Comparison of ENCODE assay signal across 1 cellular context in the genomic region with DNA sequence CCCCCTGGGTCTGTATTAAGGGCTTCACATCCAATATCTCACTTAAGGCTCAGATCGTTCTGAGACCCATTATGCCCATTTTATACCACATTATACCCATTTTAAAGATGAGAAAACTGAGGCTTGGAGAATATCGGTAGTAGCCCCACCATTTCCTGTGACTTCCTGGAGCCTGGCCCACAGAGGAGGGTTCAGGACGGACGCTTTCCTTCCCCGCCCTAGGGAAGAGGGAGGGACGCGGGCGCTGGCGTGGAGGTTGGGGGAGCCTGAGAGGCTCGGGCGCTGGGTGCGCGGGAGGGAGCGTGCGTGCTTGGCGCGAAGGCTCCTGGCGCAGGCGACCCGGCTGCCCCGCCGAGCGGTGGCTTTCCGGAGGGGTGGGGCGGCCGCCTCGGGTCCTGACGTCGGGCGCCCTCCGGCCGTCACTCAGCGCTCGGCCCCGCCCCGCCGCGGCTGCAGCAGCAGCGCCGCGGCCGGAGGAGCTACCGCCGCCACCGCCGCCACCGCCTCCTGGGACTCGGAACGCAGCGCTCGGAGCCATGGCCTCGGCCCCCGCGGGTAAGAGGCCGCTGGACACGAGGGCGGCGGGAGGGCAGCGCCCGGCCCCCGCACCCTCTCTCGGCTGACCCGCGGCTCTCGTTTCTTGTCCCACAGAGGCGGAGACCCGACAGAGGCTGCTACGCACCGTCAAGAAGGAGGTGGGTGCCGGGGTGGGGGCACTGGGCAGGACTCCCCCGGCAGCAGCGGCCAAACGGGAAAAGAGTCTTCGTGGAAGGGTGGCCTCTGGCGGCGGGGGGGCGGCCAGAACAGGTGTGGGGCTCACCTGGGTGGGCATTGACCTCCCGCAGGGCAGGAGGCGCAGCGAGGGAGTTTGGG.
TF ChIP-seq lines count a peak whose summit lies in the region.

TSS of gene SGSM1 (plus strand) at position 422 of the 873 bp plus-strand sequence. CDS start at position 537, 115 bp downstream.

TF ChIP-seq in HEK293, 187 proteins besides CTCF, POLR2A, EP300 and RAD21 (continued from another document and continues in another):
- TF ChIP-seq, protein P1, sequence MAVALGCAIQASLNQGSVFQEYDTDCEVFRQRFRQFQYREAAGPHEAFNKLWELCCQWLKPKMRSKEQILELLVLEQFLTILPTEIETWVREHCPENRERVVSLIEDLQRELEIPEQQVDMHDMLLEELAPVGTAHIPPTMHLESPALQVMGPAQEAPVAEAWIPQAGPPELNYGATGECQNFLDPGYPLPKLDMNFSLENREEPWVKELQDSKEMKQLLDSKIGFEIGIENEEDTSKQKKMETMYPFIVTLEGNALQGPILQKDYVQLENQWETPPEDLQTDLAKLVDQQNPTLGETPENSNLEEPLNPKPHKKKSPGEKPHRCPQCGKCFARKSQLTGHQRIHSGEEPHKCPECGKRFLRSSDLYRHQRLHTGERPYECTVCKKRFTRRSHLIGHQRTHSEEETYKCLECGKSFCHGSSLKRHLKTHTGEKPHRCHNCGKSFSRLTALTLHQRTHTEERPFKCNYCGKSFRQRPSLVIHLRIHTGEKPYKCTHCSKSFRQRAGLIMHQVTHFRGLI (tag by site-specific recombination; IDR thresholded peaks at IDR 0.05): no peak
- TF ChIP-seq ZFHX2 (tag by site-specific recombination; conservative IDR thresholded peaks at IDR 0.05) (peak; percentile 93; the same call in 1 of the 2 replicates), REPIN1 (tag by site-specific recombination; IDR thresholded peaks at IDR 0.05; ENCODE audit: low read depth) (peak; percentile 95; the same call in 1 of the 2 replicates), ZNF398 (tag by site-specific recombination; IDR thresholded peaks at IDR 0.05) (no peak), ZNF121 (tag by site-specific recombination; IDR thresholded peaks at IDR 0.05) (peak; percentile 62; the same call in 1 of the 2 replicates), YY1 (tag by site-specific recombination; IDR thresholded peaks at IDR 0.05) (peak; percentile 42; the same call in 1 of the 2 replicates), ZSCAN5A (tag by site-specific recombination; IDR thresholded peaks at IDR 0.05) (peak; percentile 85; the same call in 1 of the 2 replicates), ZNF558 (tag by site-specific recombination; IDR thresholded peaks at IDR 0.05) (peak; percentile 53; the same call in 1 of the 2 replicates), ZNF610 (tag by site-specific recombination; IDR thresholded peaks at IDR 0.05; ENCODE audit: borderline replicate concordance) (peak; percentile 76), ZNF24 (tag by site-specific recombination; IDR thresholded peaks at IDR 0.05) (peak; percentile 93), ZFP41 (tag by site-specific recombination; IDR thresholded peaks at IDR 0.05; ENCODE audit: borderline replicate concordance) (no peak), HOXC10 (CRISPR knock-in tag; IDR thresholded peaks at IDR 0.05) (no peak), ZNF76 (tag by site-specific recombination; IDR thresholded peaks at IDR 0.05; ENCODE audit: borderline replicate concordance, low read depth) (peak; percentile 16; the same call in 1 of the 2 replicates), EGR2 (tag by site-specific recombination; IDR thresholded peaks at IDR 0.05; ENCODE audit: low read depth) (peak; percentile 86), ZNF169 (tag by site-specific recombination; IDR thresholded peaks at IDR 0.05) (0 out of 2 replicates have a peak, but pooled peaks have one; percentile 29), OSR2 (tag by site-specific recombination; IDR thresholded peaks at IDR 0.05) (peak; percentile 51; the same call in 1 of the 2 replicates), KLF10 (tag by site-specific recombination; IDR thresholded peaks at IDR 0.05) (peak; percentile 34; the same call in 1 of the 2 replicates), ZNF544 (tag by site-specific recombination; IDR thresholded peaks at IDR 0.05) (no peak), ZBTB8A (tag by site-specific recombination; IDR thresholded peaks at IDR 0.05) (peak; percentile 73), ZFP37 (tag by site-specific recombination; IDR thresholded peaks at IDR 0.05) (peak; percentile 61), ZNF580 (tag by site-specific recombination; IDR thresholded peaks at IDR 0.05) (peak; percentile 98), ZNF664 (tag by site-specific recombination; IDR thresholded peaks at IDR 0.05) (0 out of 2 replicates have a peak, but pooled peaks have one; percentile 60), ZNF777 (tag by site-specific recombination; IDR thresholded peaks at IDR 0.05; ENCODE audit: borderline replicate concordance) (0 out of 2 replicates have a peak, but pooled peaks have one; percentile 21), ZNF184 (tag by site-specific recombination; IDR thresholded peaks at IDR 0.05) (0 out of 2 replicates have a peak, but pooled peaks have one; percentile 20), HIC1 (tag by site-specific recombination; IDR thresholded peaks at IDR 0.05) (peak; percentile 36; the same call in 1 of the 2 replicates), ZNF501 (tag by site-specific recombination; IDR thresholded peaks at IDR 0.05) (0 out of 2 replicates have a peak, but pooled peaks have one; percentile 35)
- TF ChIP-seq, protein P2, sequence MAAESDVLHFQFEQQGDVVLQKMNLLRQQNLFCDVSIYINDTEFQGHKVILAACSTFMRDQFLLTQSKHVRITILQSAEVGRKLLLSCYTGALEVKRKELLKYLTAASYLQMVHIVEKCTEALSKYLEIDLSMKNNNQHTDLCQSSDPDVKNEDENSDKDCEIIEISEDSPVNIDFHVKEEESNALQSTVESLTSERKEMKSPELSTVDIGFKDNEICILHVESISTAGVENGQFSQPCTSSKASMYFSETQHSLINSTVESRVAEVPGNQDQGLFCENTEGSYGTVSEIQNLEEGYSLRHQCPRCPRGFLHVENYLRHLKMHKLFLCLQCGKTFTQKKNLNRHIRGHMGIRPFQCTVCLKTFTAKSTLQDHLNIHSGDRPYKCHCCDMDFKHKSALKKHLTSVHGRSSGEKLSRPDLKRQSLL (tag by site-specific recombination; IDR thresholded peaks at IDR 0.05): peak; percentile 53; the same call in 1 of the 2 replicates
- TF ChIP-seq, protein P3, sequence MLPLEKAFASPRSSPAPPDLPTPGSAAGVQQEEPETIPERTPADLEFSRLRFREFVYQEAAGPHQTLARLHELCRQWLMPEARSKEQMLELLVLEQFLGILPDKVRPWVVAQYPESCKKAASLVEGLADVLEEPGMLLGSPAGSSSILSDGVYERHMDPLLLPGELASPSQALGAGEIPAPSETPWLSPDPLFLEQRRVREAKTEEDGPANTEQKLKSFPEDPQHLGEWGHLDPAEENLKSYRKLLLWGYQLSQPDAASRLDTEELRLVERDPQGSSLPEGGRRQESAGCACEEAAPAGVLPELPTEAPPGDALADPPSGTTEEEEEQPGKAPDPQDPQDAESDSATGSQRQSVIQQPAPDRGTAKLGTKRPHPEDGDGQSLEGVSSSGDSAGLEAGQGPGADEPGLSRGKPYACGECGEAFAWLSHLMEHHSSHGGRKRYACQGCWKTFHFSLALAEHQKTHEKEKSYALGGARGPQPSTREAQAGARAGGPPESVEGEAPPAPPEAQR (tag by site-specific recombination; IDR thresholded peaks at IDR 0.05): 0 out of 2 replicates have a peak, but pooled peaks have one; percentile 32
- TF ChIP-seq, protein P4, sequence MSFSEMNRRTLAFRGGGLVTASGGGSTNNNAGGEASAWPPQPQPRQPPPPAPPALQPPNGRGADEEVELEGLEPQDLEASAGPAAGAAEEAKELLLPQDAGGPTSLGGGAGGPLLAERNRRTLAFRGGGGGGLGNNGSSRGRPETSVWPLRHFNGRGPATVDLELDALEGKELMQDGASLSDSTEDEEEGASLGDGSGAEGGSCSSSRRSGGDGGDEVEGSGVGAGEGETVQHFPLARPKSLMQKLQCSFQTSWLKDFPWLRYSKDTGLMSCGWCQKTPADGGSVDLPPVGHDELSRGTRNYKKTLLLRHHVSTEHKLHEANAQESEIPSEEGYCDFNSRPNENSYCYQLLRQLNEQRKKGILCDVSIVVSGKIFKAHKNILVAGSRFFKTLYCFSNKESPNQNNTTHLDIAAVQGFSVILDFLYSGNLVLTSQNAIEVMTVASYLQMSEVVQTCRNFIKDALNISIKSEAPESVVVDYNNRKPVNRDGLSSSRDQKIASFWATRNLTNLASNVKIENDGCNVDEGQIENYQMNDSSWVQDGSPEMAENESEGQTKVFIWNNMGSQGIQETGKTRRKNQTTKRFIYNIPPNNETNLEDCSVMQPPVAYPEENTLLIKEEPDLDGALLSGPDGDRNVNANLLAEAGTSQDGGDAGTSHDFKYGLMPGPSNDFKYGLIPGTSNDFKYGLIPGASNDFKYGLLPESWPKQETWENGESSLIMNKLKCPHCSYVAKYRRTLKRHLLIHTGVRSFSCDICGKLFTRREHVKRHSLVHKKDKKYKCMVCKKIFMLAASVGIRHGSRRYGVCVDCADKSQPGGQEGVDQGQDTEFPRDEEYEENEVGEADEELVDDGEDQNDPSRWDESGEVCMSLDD (tag by site-specific recombination; IDR thresholded peaks at IDR 0.05): peak; percentile 51; the same call in 1 of the 2 replicates
- TF ChIP-seq, protein P5, sequence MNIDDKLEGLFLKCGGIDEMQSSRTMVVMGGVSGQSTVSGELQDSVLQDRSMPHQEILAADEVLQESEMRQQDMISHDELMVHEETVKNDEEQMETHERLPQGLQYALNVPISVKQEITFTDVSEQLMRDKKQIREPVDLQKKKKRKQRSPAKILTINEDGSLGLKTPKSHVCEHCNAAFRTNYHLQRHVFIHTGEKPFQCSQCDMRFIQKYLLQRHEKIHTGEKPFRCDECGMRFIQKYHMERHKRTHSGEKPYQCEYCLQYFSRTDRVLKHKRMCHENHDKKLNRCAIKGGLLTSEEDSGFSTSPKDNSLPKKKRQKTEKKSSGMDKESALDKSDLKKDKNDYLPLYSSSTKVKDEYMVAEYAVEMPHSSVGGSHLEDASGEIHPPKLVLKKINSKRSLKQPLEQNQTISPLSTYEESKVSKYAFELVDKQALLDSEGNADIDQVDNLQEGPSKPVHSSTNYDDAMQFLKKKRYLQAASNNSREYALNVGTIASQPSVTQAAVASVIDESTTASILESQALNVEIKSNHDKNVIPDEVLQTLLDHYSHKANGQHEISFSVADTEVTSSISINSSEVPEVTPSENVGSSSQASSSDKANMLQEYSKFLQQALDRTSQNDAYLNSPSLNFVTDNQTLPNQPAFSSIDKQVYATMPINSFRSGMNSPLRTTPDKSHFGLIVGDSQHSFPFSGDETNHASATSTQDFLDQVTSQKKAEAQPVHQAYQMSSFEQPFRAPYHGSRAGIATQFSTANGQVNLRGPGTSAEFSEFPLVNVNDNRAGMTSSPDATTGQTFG (tag by site-specific recombination; IDR thresholded peaks at IDR 0.05; ENCODE audit: borderline replicate concordance): 0 out of 2 replicates have a peak, but pooled peaks have one; percentile 39
- TF ChIP-seq, protein P6, sequence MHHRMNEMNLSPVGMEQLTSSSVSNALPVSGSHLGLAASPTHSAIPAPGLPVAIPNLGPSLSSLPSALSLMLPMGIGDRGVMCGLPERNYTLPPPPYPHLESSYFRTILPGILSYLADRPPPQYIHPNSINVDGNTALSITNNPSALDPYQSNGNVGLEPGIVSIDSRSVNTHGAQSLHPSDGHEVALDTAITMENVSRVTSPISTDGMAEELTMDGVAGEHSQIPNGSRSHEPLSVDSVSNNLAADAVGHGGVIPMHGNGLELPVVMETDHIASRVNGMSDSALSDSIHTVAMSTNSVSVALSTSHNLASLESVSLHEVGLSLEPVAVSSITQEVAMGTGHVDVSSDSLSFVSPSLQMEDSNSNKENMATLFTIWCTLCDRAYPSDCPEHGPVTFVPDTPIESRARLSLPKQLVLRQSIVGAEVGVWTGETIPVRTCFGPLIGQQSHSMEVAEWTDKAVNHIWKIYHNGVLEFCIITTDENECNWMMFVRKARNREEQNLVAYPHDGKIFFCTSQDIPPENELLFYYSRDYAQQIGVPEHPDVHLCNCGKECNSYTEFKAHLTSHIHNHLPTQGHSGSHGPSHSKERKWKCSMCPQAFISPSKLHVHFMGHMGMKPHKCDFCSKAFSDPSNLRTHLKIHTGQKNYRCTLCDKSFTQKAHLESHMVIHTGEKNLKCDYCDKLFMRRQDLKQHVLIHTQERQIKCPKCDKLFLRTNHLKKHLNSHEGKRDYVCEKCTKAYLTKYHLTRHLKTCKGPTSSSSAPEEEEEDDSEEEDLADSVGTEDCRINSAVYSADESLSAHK (tag by site-specific recombination; IDR thresholded peaks at IDR 0.05): peak; percentile 53; the same call in 1 of the 2 replicates
